ENCODE assay signal across 21 cellular contexts in genomic region chrX:68826113-68826980, GRCh38. TPM values are rescaled to one million over a fixed set of nuclear protein-coding genes. Genes with fewer than 3 reads are reported as not detected.
DNase-seq lines count a peak whose midpoint lies in the region; FAIRE-seq and TF ChIP-seq lines count a peak whose summit lies in the region.
"Had no signal": no experiment of that assay in that cellular context is flagged by ENCODE, and none has a peak within 500 bp of the region (broad histone marks: within the 10 kb centered on the region; RNA-seq: fewer than 3 reads in every experiment).

No MANE protein-coding gene starts in this region.

- CTCF ChIA-PET in HEK293 (lab: Yijun Ruan, JAX) (interaction anchor here (0.6 to 5.8 kb wide), 12 partner anchors 11 to 893 kb away, joined by 3 to 137 read pairs (median 13); no protein-coding TSS in a partner anchor), HEK293T (lab: Yijun Ruan, JAX) (interaction anchor here (0.7 to 3.2 kb wide), 7 partner anchors 16 to 561 kb away, joined by 3 to 16 read pairs (median 4); no protein-coding TSS in a partner anchor)

- H3K18ac ChIP-seq in mesenchymal stem cell (ENCODE audit: low read depth in 1 of 2, low read length in 2 of 2), result no peak overlapping the region

- no peak for FAIRE-seq in frontal cortex (lab: Jason Lieb, UNC)
- FAIRE-seq: TTC549 had no signal

- H2BK120ac ChIP-seq in mesenchymal stem cell (ENCODE audit: low read depth, low read length), result no peak overlapping the region

- intact Hi-C loops in colonic mucosa (cut with DNase I), result loop anchor here (2.0 to 5.0 kb wide), 3 partner anchors 234 to 456 kb away; no protein-coding TSS in a partner anchor
- intact Hi-C loops in uterus (cut with DNase I; ENCODE audit: low total_unique reads), result loop anchor here (5.0 to 10.0 kb wide), 2 partner anchors 398 to 461 kb away; no protein-coding TSS in a partner anchor

- POLR2A ChIA-PET in HEK293 (lab: Yijun Ruan, JAX), result no interaction called here
- POLR2A ChIA-PET in HEK293T (lab: Yijun Ruan, JAX), result no interaction called here

- no peak overlapping the region for H2AFZ ChIP-seq in mesenchymal stem cell (ENCODE audit: low read depth, low read length)

- H3K27me3 ChIP-seq in colonic mucosa (peaks cover 1% of the 10 kb centered on the region), mesenchymal stem cell (ENCODE audit: control insufficient read depth in 1 of 2, insufficient read depth in 1 of 2, low read length in 2 of 2) (peaks cover 30 to 55% of the 10 kb centered on the region in 2 experiments), uterus (peaks cover 0 to 5% of the 10 kb centered on the region in 2 donors)
- H3K27me3 ChIP-seq: gastroesophageal sphincter had no signal

- no peaks in the 10 kb centered on the region for H3K9me3 ChIP-seq in HEK293 (ENCODE audit: control insufficient read depth, insufficient read depth, low read depth, low read length)
- no peaks in the 10 kb centered on the region for H3K9me3 ChIP-seq in colonic mucosa
- no peaks in the 10 kb centered on the region for H3K9me3 ChIP-seq in mesenchymal stem cell (ENCODE audit: control insufficient read depth, low read length)
- H3K9me3 ChIP-seq in uterus, result no peaks in the 10 kb centered on the region
- H3K9me3 ChIP-seq: gastroesophageal sphincter, prostate gland, tibial nerve had no signal

- no peak overlapping the region for H2BK5ac ChIP-seq in mesenchymal stem cell (ENCODE audit: low read depth, low read length, poor library complexity, severe bottlenecking)

- H3K36me3 ChIP-seq in HEK293 (ENCODE audit: control insufficient read depth in 2 of 2, insufficient read depth in 1 of 2, low read length in 2 of 2), result no peaks in the 10 kb centered on the region
- no peaks in the 10 kb centered on the region for H3K36me3 ChIP-seq in colonic mucosa
- no peaks in the 10 kb centered on the region for H3K36me3 ChIP-seq in mesenchymal stem cell (ENCODE audit: control insufficient read depth in 1 of 2, insufficient read depth in 2 of 2, low read depth in 1 of 2, low read length in 2 of 2)
- H3K36me3 ChIP-seq in uterus, result no peaks in the 10 kb centered on the region
- H3K36me3 ChIP-seq: gastroesophageal sphincter, prostate gland, tibial nerve had no signal

- H3K4me2 ChIP-seq in mesenchymal stem cell (ENCODE audit: low read length, poor library complexity, severe bottlenecking), result no peak overlapping the region
- H3K4me2 ChIP-seq: smooth muscle cell had no signal

- H3K4me3 ChIP-seq in HEK293 (ENCODE audit: low read depth, low read length) (no peak overlapping the region), colonic mucosa (no peak overlapping the region), mesenchymal stem cell (ENCODE audit: insufficient read depth in 1 of 2, low read depth in 1 of 2, low read length in 2 of 2) (no peak overlapping the region), uterus (no peak overlapping the region)
- H3K4me3 ChIP-seq: gastroesophageal sphincter, prostate gland, smooth muscle cell, tibial nerve had no signal

- TF ChIP-seq CTCF in HEK293 (tag by site-specific recombination; IDR thresholded peaks at IDR 0.05) (no peak), colonic mucosa (IDR thresholded peaks at IDR 0.05) (no peak), uterus (IDR thresholded peaks at IDR 0.05) (no peak)

- H4K91ac ChIP-seq in mesenchymal stem cell (ENCODE audit: low read length), result peak overlapping the region; percentile 7

- no peaks in the 10 kb centered on the region for H3K79me1 ChIP-seq in mesenchymal stem cell (replicated peaks; ENCODE audit: low read length, poor library complexity, severe bottlenecking)

- no peak overlapping the region for H4K8ac ChIP-seq in mesenchymal stem cell (ENCODE audit: low read length)

- H3K4me1 ChIP-seq in HEK293 (ENCODE audit: control insufficient read depth, insufficient read depth, low read length) (no peaks in the 10 kb centered on the region), colonic mucosa (no peaks in the 10 kb centered on the region), mesenchymal stem cell (ENCODE audit: control insufficient read depth, insufficient read depth, low read depth, low read length) (peaks cover 4% of the 10 kb centered on the region), uterus (no peaks in the 10 kb centered on the region)
- H3K4me1 ChIP-seq: prostate gland had no signal

- no peak overlapping the region for H3K14ac ChIP-seq in mesenchymal stem cell (ENCODE audit: low read length in 2 of 2)

- DNase-seq in DMS53 treated with DMSO at 0.1 percent for 48 hours (lab: John Stamatoyannopoulos, UW; ENCODE audit: unreplicated experiment) (peak; percentile 4), colonic mucosa (peak; percentile 17), mesenchymal stem cell (no peak), HEK293T (ENCODE audit: extremely low spot score) (no peak), uterus (no peak), frontal cortex (ENCODE audit: low spot score in 2 of 2) (no peak)
- DNase-seq in stimulated activated CD4-positive, alpha-beta T cell treated with anti-CD3 and anti-CD28 coated beads, Interleukin-2, amount 100 ng/mL, for 24 hours, result no peak
- DNase-seq: activated effector memory CD4-positive, alpha-beta T cell treated with anti-CD3 and anti-CD28 coated beads, Interleukin-2, amount 50 U/mL, for 16 hours; DND-41; NCI-H1436 treated with DMSO at 0.1 percent for 48 hours; NCI-H526; nephron progenitor cell; stimulated activated CD4-positive, alpha-beta T cell treated with anti-CD3 and anti-CD28 coated beads, Interleukin-4, amount 100 ng/mL, for 24 hours; stimulated activated naive CD8-positive, alpha-beta T cell treated with anti-CD3 and anti-CD28 coated beads, Interleukin-15, amount 100 ng/mL, for 72 hours; SW 1271 had no signal

- WGBS in mesenchymal stem cell, result 61% methylated on average over 4 of the region's 10 CpGs

- no peak for TF ChIP-seq POLR2A in uterus (IDR thresholded peaks at IDR 0.05)

- H3K9ac ChIP-seq in colonic mucosa (ENCODE audit: low read depth in 2 of 2, low read length in 2 of 2) (no peak overlapping the region), mesenchymal stem cell (ENCODE audit: low read length) (no peak overlapping the region)

- H2BK12ac ChIP-seq in mesenchymal stem cell (ENCODE audit: low read length in 2 of 2), result no peak overlapping the region

- no peak overlapping the region for H2BK15ac ChIP-seq in mesenchymal stem cell (ENCODE audit: low read depth, poor library complexity, severe bottlenecking)

- no peak overlapping the region for H3K27ac ChIP-seq in HEK293 (ENCODE audit: extremely low read depth, low read depth, low read length)
- no peak overlapping the region for H3K27ac ChIP-seq in colonic mucosa
- no peak overlapping the region for H3K27ac ChIP-seq in mesenchymal stem cell (ENCODE audit: low read length, poor library complexity, severe bottlenecking)
- no peak overlapping the region for H3K27ac ChIP-seq in uterus
- H3K27ac ChIP-seq: gastroesophageal sphincter, prostate gland, tibial nerve had no signal

- H3K23ac ChIP-seq in mesenchymal stem cell (ENCODE audit: low read length in 2 of 2), result no peak overlapping the region

- H2AK5ac ChIP-seq in mesenchymal stem cell (ENCODE audit: low read length, severe bottlenecking), result no peak overlapping the region

- no peak overlapping the region for H3K4ac ChIP-seq in mesenchymal stem cell (ENCODE audit: low read depth in 1 of 2, low read length in 2 of 2)

TF ChIP-seq in HEK293, 187 proteins besides CTCF, POLR2A, EP300 and RAD21 (continues in another document):
- TF ChIP-seq ZNF558 (tag by site-specific recombination; IDR thresholded peaks at IDR 0.05) (no peak), ZXDB (tag by site-specific recombination; IDR thresholded peaks at IDR 0.05) (no peak), ZBTB17 (tag by site-specific recombination; IDR thresholded peaks at IDR 0.05) (peak; percentile 43), ZNF121 (tag by site-specific recombination; IDR thresholded peaks at IDR 0.05) (no peak), ZNF266 (tag by site-specific recombination; IDR thresholded peaks at IDR 0.05; ENCODE audit: low read depth) (peak; percentile 88), INSM2 (tag by site-specific recombination; IDR thresholded peaks at IDR 0.05) (no peak), ZNF707 (tag by site-specific recombination; IDR thresholded peaks at IDR 0.05) (no peak)

TF ChIP-seq in HEK293T, 16 proteins besides CTCF, POLR2A, EP300 and RAD21:
- TF ChIP-seq L3MBTL2 (conservative IDR thresholded peaks at IDR 0.05), result no peak
- TF ChIP-seq FOXA1 (IDR thresholded peaks at IDR 0.05), result no peak
- no peak for TF ChIP-seq FOXK2 (IDR thresholded peaks at IDR 0.05)
- no peak for TF ChIP-seq SUZ12 (IDR thresholded peaks at IDR 0.05)
- no peak for TF ChIP-seq SP1 (IDR thresholded peaks at IDR 0.05)
- no peak for TF ChIP-seq ARNT (IDR thresholded peaks at IDR 0.05)

RNA-seq across cellular contexts. Expression of gene EFNB1, which starts 2.5 kb away (rescaled TPM):
- 10 to 100 TPM; 77.9 to 92.2 TPM for total RNA-seq in colonic mucosa
- 20.0 TPM for polyA plus RNA-seq in mesenchymal stem cell (2013, experiment 1 of 2)
- polyA plus RNA-seq in mesenchymal stem cell (2013, experiment 2 of 2), result 19.2 TPM
- 10 to 100 TPM in 3 of 4 donors, 1 to 10 TPM in 1; 8.8 to 59.1 (median 28.7) TPM for total RNA-seq in uterus
- 27.7 TPM for total RNA-seq in frontal cortex

Comparison
In these comparisons a context has a peak if more than half of its experiments do, and no peak if none do; other contexts are left out.
1. DNase-seq: peak in DMS53 treated with DMSO at 0.1 percent for 48 hours (single experiment) and colonic mucosa (single experiment); none in mesenchymal stem cell (single experiment), HEK293T (single experiment), stimulated activated CD4-positive, alpha-beta T cell treated with anti-CD3 and anti-CD28 coated beads, Interleukin-2, amount 100 ng/mL, for 24 hours (0 of 2), uterus (0 of 2) and frontal cortex (0 of 2).